9 cellular contexts compared by ENCODE assay signal in the genomic region with DNA sequence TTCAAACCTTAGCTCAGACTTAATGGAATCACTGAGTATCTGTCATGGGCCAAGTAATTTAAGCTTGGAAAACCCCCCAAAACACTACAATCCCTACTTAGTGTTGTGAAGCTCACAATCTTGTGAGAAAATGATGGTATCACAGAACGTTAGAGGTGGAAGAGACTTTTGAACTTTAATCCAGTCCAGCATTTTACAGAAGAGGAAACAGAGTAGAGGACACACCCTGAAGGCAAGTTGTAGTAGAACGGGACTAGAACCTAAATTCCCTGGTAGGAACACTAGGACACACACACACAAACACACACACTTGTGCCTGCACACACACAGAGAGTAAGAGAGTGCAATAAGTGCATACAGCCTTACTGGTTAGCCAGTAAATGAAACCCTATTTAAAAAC. TPM values are rescaled to one million over a fixed set of nuclear protein-coding genes. Genes with fewer than 3 reads are reported as not detected.
"Had no signal": no experiment of that assay in that cellular context is flagged by ENCODE, and none has a peak within 500 bp of the region (broad histone marks: within the 10 kb centered on the region; RNA-seq: fewer than 3 reads in every experiment).

No MANE protein-coding gene starts in this region.

- FAIRE-seq: HepG2 had no signal

- H3K9me3 ChIP-seq: HAP-1 had no signal

- H3K27ac ChIP-seq: GM23248, HL-60 had no signal

- H3K4me3 ChIP-seq: GM23248, HAP-1 had no signal

- ATAC-seq: HCT116, HepG2 had no signal

- H3K27me3 Mint-ChIP-seq: IgD-negative memory B cell had no signal

- H3K27ac Mint-ChIP-seq: HFFc6, IgD-negative memory B cell had no signal

- H3K36me3 ChIP-seq: HAP-1 had no signal

- H3K4me3 Mint-ChIP-seq: HFFc6, IgD-negative memory B cell had no signal

- DNase-seq: GM23248, GOT3, H7, HFFc6 had no signal

- H3K36me3 Mint-ChIP-seq: IgD-negative memory B cell had no signal

- H3K4me1 ChIP-seq: HAP-1 had no signal

RNA-seq across cellular contexts. Expression of a gene that starts 50.2 kb away (rescaled TPM):
- polyA plus RNA-seq: IgD-negative memory B cell had no signal
